ENCODE assay signal across 9 cellular contexts in genomic region chr1:234731371-234732085, GRCh38.
DNase-seq lines count a peak whose midpoint lies in the region; ATAC-seq and TF ChIP-seq lines count a peak whose summit lies in the region.
"Had no signal": no experiment of that assay in that cellular context is flagged by ENCODE, and none has a peak within 500 bp of the region (broad histone marks: within the 10 kb centered on the region; RNA-seq: fewer than 3 reads in every experiment).

No MANE protein-coding gene starts in this region.

- H3K4me2 ChIP-seq in BLaER1, result peak overlapping the region; percentile 74
- no peak overlapping the region for H3K4me2 ChIP-seq in mesendoderm (ENCODE audit: low read length)

- H3K27me3 ChIP-seq in BLaER1, result no peaks in the 10 kb centered on the region
- H3K27me3 ChIP-seq in mesendoderm (ENCODE audit: insufficient read depth, low read length, poor library complexity), result no peaks in the 10 kb centered on the region
- H3K27me3 ChIP-seq: suprapubic skin had no signal

- no peaks in the 10 kb centered on the region for H3K79me1 ChIP-seq in mesendoderm (ENCODE audit: low read length)

- H3K9ac ChIP-seq in BLaER1 (peak overlapping the region; percentile 27; the same call in 1 of the 2 replicates), mesendoderm (ENCODE audit: low read length) (no peak overlapping the region)

- no peak overlapping the region for H2BK15ac ChIP-seq in mesendoderm (replicated peaks; ENCODE audit: low read depth)

- no peak overlapping the region for H2AK5ac ChIP-seq in mesendoderm (ENCODE audit: low read length)

- peaks cover 66% of the 10 kb centered on the region for H3K4me1 ChIP-seq in BLaER1
- peaks cover 2% of the 10 kb centered on the region for H3K4me1 ChIP-seq in mesendoderm (ENCODE audit: control insufficient read depth, low read depth, low read length)

- no peak overlapping the region for H3K18ac ChIP-seq in mesendoderm (ENCODE audit: low read length)

- H4K20me1 ChIP-seq in BLaER1, result no peaks in the 10 kb centered on the region

- H3K4ac ChIP-seq in mesendoderm (ENCODE audit: low read depth, low read length), result no peak overlapping the region

- no peaks in the 10 kb centered on the region for H3K9me3 ChIP-seq in BLaER1
- H3K9me3 ChIP-seq: suprapubic skin had no signal

- H3K79me2 ChIP-seq in mesendoderm (ENCODE audit: control insufficient read depth, insufficient read depth, low read length), result no peaks in the 10 kb centered on the region

- ATAC-seq in GM19395 (IDR thresholded peaks at IDR 0.05; ENCODE audit: unreplicated experiment), result peak; percentile 71
- ATAC-seq in HG03520 (IDR thresholded peaks at IDR 0.05; ENCODE audit: unreplicated experiment), result peak; percentile 51
- ATAC-seq in omental fat pad (ENCODE audit: low FRiP score), result no peak
- ATAC-seq in GM19467 (IDR thresholded peaks at IDR 0.05; ENCODE audit: unreplicated experiment), result no peak

- no peak overlapping the region for H2BK5ac ChIP-seq in mesendoderm (ENCODE audit: low read length)

- DNase-seq in activated T-cell treated with anti-CD3 and anti-CD28 coated beads, Interleukin-2, amount 50 U/mL, for 48 hours, result peak; percentile 50 to 62
- DNase-seq in mesendoderm (no peak), retina (no peak), omental fat pad (ENCODE audit: low spot score) (no peak)

- peak overlapping the region; percentile 78 for H3K27ac ChIP-seq in BLaER1
- no peak overlapping the region for H3K27ac ChIP-seq in mesendoderm (ENCODE audit: low read depth, low read length)
- H3K27ac ChIP-seq: suprapubic skin had no signal

- no peak for TF ChIP-seq CTCF in omental fat pad (IDR thresholded peaks at IDR 0.05)

- H3K36me3 ChIP-seq in BLaER1 (no peaks in the 10 kb centered on the region), mesendoderm (ENCODE audit: control insufficient read depth, insufficient read depth, low read length) (no peaks in the 10 kb centered on the region)
- H3K36me3 ChIP-seq: suprapubic skin had no signal

- no CpG with 5 or more reads among the region's 11 CpGs for WGBS in mesendoderm (ENCODE audit: extremely low coverage, insufficient coverage, low lambda C conversion rate)

- peak overlapping the region; percentile 51 for H3K56ac ChIP-seq in mesendoderm (ENCODE audit: low read length)

- H3K4me3 ChIP-seq in BLaER1, result no peak overlapping the region
- no peak overlapping the region for H3K4me3 ChIP-seq in mesendoderm (ENCODE audit: low read length)
- H3K4me3 ChIP-seq: suprapubic skin had no signal

- H3K23ac ChIP-seq in mesendoderm (ENCODE audit: low read length), result no peak overlapping the region

- H2BK120ac ChIP-seq in mesendoderm (ENCODE audit: low read depth, low read length), result no peak overlapping the region

- H4K5ac ChIP-seq in mesendoderm (ENCODE audit: low read length), result no peak overlapping the region

- no peak overlapping the region for H4K8ac ChIP-seq in mesendoderm (ENCODE audit: low read depth, low read length)

Comparison
In these comparisons a context has a peak if more than half of its experiments do, and no peak if none do; other contexts are left out.
1. ATAC-seq: peak in GM19395 (single experiment) and HG03520 (single experiment); none in omental fat pad (single experiment) and GM19467 (single experiment).
2. DNase-seq: peak in activated T-cell treated with anti-CD3 and anti-CD28 coated beads, Interleukin-2, amount 50 U/mL, for 48 hours (2 of 2); none in mesendoderm (single experiment), retina (single experiment) and omental fat pad (single experiment).